ENCODE assay signal across 37 cellular contexts in genomic region chr1:245700631-245701030, GRCh38.
"Had no signal": no experiment of that assay in that cellular context is flagged by ENCODE, and none has a peak within 500 bp of the region (broad histone marks: within the 10 kb centered on the region; RNA-seq: fewer than 3 reads in every experiment).

No MANE protein-coding gene starts in this region.

- H3K9me3 Mint-ChIP-seq: activated CD4-positive, alpha-beta memory T cell treated with anti-CD3 and anti-CD28 coated beads for 36 hours; activated CD4-positive, alpha-beta T cell treated with anti-CD3 and anti-CD28 coated beads, Interleukin-2, amount 10 ng/mL, durations not matched to agents 24 days and 14 days; activated CD8-positive, alpha-beta T cell treated with anti-CD3 and anti-CD28 coated beads for 36 hours; activated naive CD4-positive, alpha-beta T cell treated with anti-CD3 and anti-CD28 coated beads for 36 hours; activated naive CD4-positive, alpha-beta T cell treated with anti-CD3 and anti-CD28 coated beads, Interleukin-2, amount 50 U/mL, for 72 hours; activated naive CD8-positive, alpha-beta T cell treated with anti-CD3 and anti-CD28 coated beads for 36 hours; activated T-cell treated with anti-CD3 and anti-CD28 coated beads, Interleukin-2, amount 50 U/mL, for 4 hours; activated T-cell treated with anti-CD3 and anti-CD28 coated beads, Interleukin-2, amount 50 U/mL, for 72 hours; activated T-helper 1 cell treated with anti-CD3 and anti-CD28 coated beads, Interleukin-12 subunit alpha, Interleukin-12 subunit beta, Interleukin-2, Interleukin-4 antibody, amounts not matched to agents 30 ng/mL and 10 ng/mL and 1 ng/mL, durations not matched to agents 14 hours and 24 hours and 36 hours; activated T-helper 17 cell treated with anti-CD3 and anti-CD28 coated beads, Interleukin-2, amount 50 U/mL, for 72 hours; central memory CD8-positive, alpha-beta T cell; T-helper 1 cell treated with Interleukin-12 subunit alpha and Interleukin-12 subunit beta and Interleukin-4 antibody, amounts not matched to agents 30 μg/mL and 1 μg/mL, for 36 hours; T-helper 2 cell treated with Interferon-gamma antibody and Interleukin-4, amounts not matched to agents 5 μg/mL and 100 μg/mL, for 36 hours had no signal

- H3K36me3 ChIP-seq: adrenal gland, brain microvascular endothelial cell, breast epithelium had no signal

- H3K27ac ChIP-seq: adrenal gland, body of pancreas, brain microvascular endothelial cell, breast epithelium, VCaP had no signal

- ATAC-seq: activated CD8-positive, alpha-beta T cell treated with anti-CD3 and anti-CD28 coated beads for 36 hours; activated naive CD4-positive, alpha-beta T cell treated with anti-CD3 and anti-CD28 coated beads, Interleukin-2, amount 50 U/mL, for 72 hours; activated T-cell treated with anti-CD3 and anti-CD28 coated beads, Interleukin-2, amount 50 U/mL, for 4 hours; activated T-cell treated with anti-CD3 and anti-CD28 coated beads, Interleukin-2, amount 50 U/mL, for 72 hours; activated T-helper 17 cell treated with anti-CD3 and anti-CD28 coated beads, Interleukin-2, amount 50 U/mL, for 72 hours; body of pancreas had no signal

- DNase-seq: activated B cell treated with CpG ODN at 0.5 μM for 24 hours; activated CD4-positive, alpha-beta memory T cell treated with anti-CD3 and anti-CD28 coated beads for 36 hours; activated CD4-positive, alpha-beta T cell treated with anti-CD3 and anti-CD28 coated beads for 4 hours; activated CD4-positive, alpha-beta T cell treated with anti-CD3 and anti-CD28 coated beads, Interleukin-2, amount 10 ng/mL, durations not matched to agents 24 days and 14 days; activated CD4-positive, alpha-beta T cell treated with anti-CD3 and anti-CD28 coated beads, Interleukin-2, amount 50 U/mL, for 1 hour; activated CD4-positive, alpha-beta T cell treated with anti-CD3 and anti-CD28 coated beads, Interleukin-2, amount 50 U/mL, for 4 hours; activated CD4-positive, CD25-positive, alpha-beta regulatory T cell treated with anti-CD3 and anti-CD28 coated beads, Interleukin-2, amount 50 U/mL, for 72 hours; activated CD8-positive, alpha-beta memory T cell treated with anti-CD3 and anti-CD28 coated beads, Interleukin-2, amount 50 U/mL, for 4 hours; activated CD8-positive, alpha-beta T cell treated with anti-CD3 and anti-CD28 coated beads for 36 hours; activated effector memory CD4-positive, alpha-beta T cell treated with anti-CD3 and anti-CD28 coated beads, Interleukin-2, amount 50 U/mL, for 16 hours; activated gamma-delta T cell treated with Interleukin-2 at 50 U/mL for 16 hours; activated naive CD4-positive, alpha-beta T cell; activated naive CD4-positive, alpha-beta T cell treated with anti-CD3 and anti-CD28 coated beads for 36 hours; activated naive CD4-positive, alpha-beta T cell treated with anti-CD3 and anti-CD28 coated beads, Interleukin-2, amount 50 U/mL, for 16 hours; activated naive CD8-positive, alpha-beta T cell treated with anti-CD3 and anti-CD28 coated beads for 36 hours; activated T-cell treated with anti-CD3 and anti-CD28 coated beads for 4 hours; activated T-cell treated with anti-CD3 and anti-CD28 coated beads, Interleukin-2, amount 50 U/mL, for 1 hour; activated T-cell treated with anti-CD3 and anti-CD28 coated beads, Interleukin-2, amount 50 U/mL, for 4 hours; activated T-cell treated with anti-CD3 and anti-CD28 coated beads, Interleukin-2, amount 50 U/mL, for 72 hours; adrenal gland; amniotic stem cell; aorta; body of pancreas; brain microvascular endothelial cell; caudate nucleus; cerebellar nuclear complex; T-helper 1 cell; T-helper 2 cell; T-helper 9 cell had no signal

- H3K27ac Mint-ChIP-seq: activated B cell treated with CpG ODN at 0.5 μM for 24 hours; activated CD4-positive, alpha-beta memory T cell treated with anti-CD3 and anti-CD28 coated beads for 36 hours; activated CD4-positive, alpha-beta T cell treated with anti-CD3 and anti-CD28 coated beads, Interleukin-2, amount 10 ng/mL, durations not matched to agents 24 days and 14 days; activated CD8-positive, alpha-beta T cell treated with anti-CD3 and anti-CD28 coated beads for 36 hours; activated naive CD4-positive, alpha-beta T cell treated with anti-CD3 and anti-CD28 coated beads for 36 hours; activated naive CD4-positive, alpha-beta T cell treated with anti-CD3 and anti-CD28 coated beads, Interleukin-2, amount 50 U/mL, for 72 hours; activated naive CD8-positive, alpha-beta T cell treated with anti-CD3 and anti-CD28 coated beads for 36 hours; activated T-cell treated with anti-CD3 and anti-CD28 coated beads, Interleukin-2, amount 50 U/mL, for 72 hours; activated T-helper 1 cell treated with anti-CD3 and anti-CD28 coated beads, Interleukin-12 subunit alpha, Interleukin-12 subunit beta, Interleukin-2, Interleukin-4 antibody, amounts not matched to agents 30 ng/mL and 10 ng/mL and 1 ng/mL, durations not matched to agents 14 hours and 24 hours and 36 hours; activated T-helper 17 cell treated with anti-CD3 and anti-CD28 coated beads, Interleukin-2, amount 50 U/mL, for 72 hours; T-helper 1 cell treated with Interleukin-12 subunit alpha and Interleukin-12 subunit beta and Interleukin-4 antibody, amounts not matched to agents 30 μg/mL and 1 μg/mL, for 36 hours; T-helper 2 cell treated with Interferon-gamma antibody and Interleukin-4, amounts not matched to agents 5 μg/mL and 100 μg/mL, for 36 hours had no signal

- H3K36me3 Mint-ChIP-seq: activated CD4-positive, alpha-beta memory T cell treated with anti-CD3 and anti-CD28 coated beads for 36 hours; activated naive CD4-positive, alpha-beta T cell treated with anti-CD3 and anti-CD28 coated beads, Interleukin-2, amount 50 U/mL, for 72 hours; activated naive CD8-positive, alpha-beta T cell treated with anti-CD3 and anti-CD28 coated beads for 36 hours had no signal

- H3K9me3 ChIP-seq: adrenal gland, body of pancreas had no signal

- H3K27me3 ChIP-seq: adrenal gland, body of pancreas, brain microvascular endothelial cell, breast epithelium had no signal

- H3K4me3 Mint-ChIP-seq: activated B cell treated with CpG ODN at 0.5 μM for 24 hours; activated CD4-positive, alpha-beta memory T cell treated with anti-CD3 and anti-CD28 coated beads for 36 hours; activated CD4-positive, alpha-beta T cell treated with anti-CD3 and anti-CD28 coated beads, Interleukin-2, amount 10 ng/mL, durations not matched to agents 24 days and 14 days; activated CD8-positive, alpha-beta T cell treated with anti-CD3 and anti-CD28 coated beads for 36 hours; activated naive CD4-positive, alpha-beta T cell treated with anti-CD3 and anti-CD28 coated beads for 36 hours; activated naive CD8-positive, alpha-beta T cell treated with anti-CD3 and anti-CD28 coated beads for 36 hours; activated T-cell treated with anti-CD3 and anti-CD28 coated beads, Interleukin-2, amount 50 U/mL, for 4 hours; activated T-cell treated with anti-CD3 and anti-CD28 coated beads, Interleukin-2, amount 50 U/mL, for 72 hours; activated T-helper 1 cell treated with anti-CD3 and anti-CD28 coated beads, Interleukin-12 subunit alpha, Interleukin-12 subunit beta, Interleukin-2, Interleukin-4 antibody, amounts not matched to agents 30 ng/mL and 10 ng/mL and 1 ng/mL, durations not matched to agents 14 hours and 24 hours and 36 hours; activated T-helper 17 cell treated with anti-CD3 and anti-CD28 coated beads, Interleukin-2, amount 50 U/mL, for 72 hours; central memory CD8-positive, alpha-beta T cell; T-helper 1 cell treated with Interleukin-12 subunit alpha and Interleukin-12 subunit beta and Interleukin-4 antibody, amounts not matched to agents 30 μg/mL and 1 μg/mL, for 36 hours; T-helper 2 cell treated with Interferon-gamma antibody and Interleukin-4, amounts not matched to agents 5 μg/mL and 100 μg/mL, for 36 hours had no signal

- H3K4me1 ChIP-seq: adrenal gland, body of pancreas, breast epithelium had no signal

- H3K4me3 ChIP-seq: adrenal gland, body of pancreas, breast epithelium had no signal

- H3K4me1 Mint-ChIP-seq: activated CD4-positive, alpha-beta T cell treated with anti-CD3 and anti-CD28 coated beads, Interleukin-2, amount 10 ng/mL, durations not matched to agents 24 days and 14 days; activated naive CD8-positive, alpha-beta T cell treated with anti-CD3 and anti-CD28 coated beads for 36 hours; activated T-helper 17 cell treated with anti-CD3 and anti-CD28 coated beads, Interleukin-2, amount 50 U/mL, for 72 hours; central memory CD8-positive, alpha-beta T cell had no signal

- H3K27me3 Mint-ChIP-seq: activated B cell treated with CpG ODN at 0.5 μM for 24 hours; activated CD4-positive, alpha-beta memory T cell treated with anti-CD3 and anti-CD28 coated beads for 36 hours; activated CD4-positive, alpha-beta T cell treated with anti-CD3 and anti-CD28 coated beads, Interleukin-2, amount 10 ng/mL, durations not matched to agents 24 days and 14 days; activated CD8-positive, alpha-beta T cell treated with anti-CD3 and anti-CD28 coated beads for 36 hours; activated naive CD8-positive, alpha-beta T cell treated with anti-CD3 and anti-CD28 coated beads for 36 hours; activated T-helper 17 cell treated with anti-CD3 and anti-CD28 coated beads, Interleukin-2, amount 50 U/mL, for 72 hours; central memory CD8-positive, alpha-beta T cell had no signal
